Comparison of ENCODE assay signal across 10 cellular contexts in genomic region chr17:49900801-49901200, GRCh38. TPM values are rescaled to one million over a fixed set of nuclear protein-coding genes. Genes with fewer than 3 reads are reported as not detected.
"Had no signal": no experiment of that assay in that cellular context is flagged by ENCODE, and none has a peak within 500 bp of the region (broad histone marks: within the 10 kb centered on the region; RNA-seq: fewer than 3 reads in every experiment).

No MANE protein-coding gene starts in this region.

RNA-seq across cellular contexts. Expression of gene TAC4, which starts 52.9 kb away (rescaled TPM):
- total RNA-seq: OCI-LY7, PC-3, Peyer's patch, Right ventricle myocardium superior, RPMI7951, SJCRH30, SJSA1, SK-MEL-5, T-cell had no signal
- polyA plus RNA-seq: SK-N-SH had no signal
